8 cellular contexts compared by ENCODE assay signal in genomic region chr3:119497824-119498187, GRCh38. TPM values are rescaled to one million over a fixed set of nuclear protein-coding genes. Genes with fewer than 3 reads are reported as not detected.
DNase-seq lines count a peak whose midpoint lies in the region; ATAC-seq and TF ChIP-seq lines count a peak whose summit lies in the region.

No MANE protein-coding gene starts in this region.

- H3K27ac Mint-ChIP-seq in stimulated activated naive B cell treated with anti-CD40 and anti-IgM and Interleukin-4, amounts not matched to agents 10 μg/mL and 1 μg/mL and 100 μg/mL, for 72 hours, result peak overlapping the region; percentile 99

- H3K4me3 ChIP-seq in mammary epithelial cell (replicated peaks in 1 of 3; ENCODE audit: insufficient read depth in 1 of 3, low read depth in 2 of 3, low read length in 3 of 3) (peak overlapping the region; percentile 70 to 95 (median 92)), kidney epithelial cell (ENCODE audit: low read depth, low read length) (peak overlapping the region; percentile 99)

- WGBS in mammary epithelial cell (ENCODE audit: low coverage, missing lambda C conversion rate), result 5% methylated on average over 4 of the region's 9 CpGs

- H3K9me3 ChIP-seq in mammary epithelial cell (replicated peaks; ENCODE audit: insufficient read depth, low read length), result no peaks in the 10 kb centered on the region

- TSS peak; percentile 82 for BruUV-seq in mammary epithelial cell (replicated peaks; lab: Mats Ljungman, UMichigan)

- intact Hi-C loops in Right ventricle myocardium superior (cut with DNase I) (no loop called here), cardiac septum (cut with DNase I) (loop anchor here (1.0 to 5.0 kb wide), 2 partner anchors 35 to 179 kb away; partner anchors contain the start of genes COX17 and TMEM39A), mammary epithelial cell (cut with micrococcal nuclease) (loop anchor here (1.0 kb wide), 2 partner anchors 30 to 35 kb away; partner anchors contain the start of genes POGLUT1 and TMEM39A)

- peaks cover 21 to 39% of the 10 kb centered on the region in 2 donors for H3K4me1 Mint-ChIP-seq in stimulated activated naive B cell treated with anti-CD40 and anti-IgM and Interleukin-4, amounts not matched to agents 10 μg/mL and 1 μg/mL and 100 μg/mL, for 72 hours

- H3K36me3 Mint-ChIP-seq in stimulated activated naive B cell treated with anti-CD40 and anti-IgM and Interleukin-4, amounts not matched to agents 10 μg/mL and 1 μg/mL and 100 μg/mL, for 72 hours, result peaks cover 22 to 41% of the 10 kb centered on the region in 2 donors

- CTCF ChIA-PET in mammary epithelial cell (lab: Charles Lee; ENCODE audit: low non-redundant PET), result no interaction called here

- in situ Hi-C loops in mammary epithelial cell (cut with MboI; ENCODE audit: low sequenced_read_pairs in 2 of 2), result no loop called here

- TF ChIP-seq CTCF in mammary epithelial cell (conservative IDR thresholded peaks at IDR 0.05 in 1 of 2, IDR thresholded peaks at IDR 0.05 in 1 of 2; ENCODE audit: extremely low read depth in 1 of 2, insufficient read depth in 1 of 2, low read depth in 1 of 2, low read length in 2 of 2) (no peak), kidney epithelial cell (IDR thresholded peaks at IDR 0.05; ENCODE audit: insufficient read depth, low read length, poor library complexity, severe bottlenecking) (no peak)

- DNase-seq in Right ventricle myocardium superior (no peak), cardiac septum (ENCODE audit: low spot score) (no peak), NAMALWA (ENCODE audit: low spot score) (peak; percentile 25), mammary epithelial cell (peak; percentile 17), kidney epithelial cell (ENCODE audit: low read depth) (no peak)
- no peak for DNase-seq in stimulated activated naive B cell treated with anti-CD40 and anti-IgM and Interleukin-4, amounts not matched to agents 10 μg/mL and 1 μg/mL and 100 μg/mL, for 72 hours

- no peaks in the 10 kb centered on the region for H3K36me3 ChIP-seq in mammary epithelial cell (ENCODE audit: insufficient read depth, low read length)
- H3K36me3 ChIP-seq in kidney epithelial cell (ENCODE audit: control insufficient read depth, insufficient read depth, low read length), result no peaks in the 10 kb centered on the region

- H3K9me3 Mint-ChIP-seq in stimulated activated naive B cell treated with anti-CD40 and anti-IgM and Interleukin-4, amounts not matched to agents 10 μg/mL and 1 μg/mL and 100 μg/mL, for 72 hours, result no peaks in the 10 kb centered on the region

- peaks cover 21% of the 10 kb centered on the region for H3K4me1 ChIP-seq in mammary epithelial cell (ENCODE audit: insufficient read depth, low read length)

- no peaks in the 10 kb centered on the region for H3K27me3 Mint-ChIP-seq in stimulated activated naive B cell treated with anti-CD40 and anti-IgM and Interleukin-4, amounts not matched to agents 10 μg/mL and 1 μg/mL and 100 μg/mL, for 72 hours

- H3K79me2 ChIP-seq in mammary epithelial cell (ENCODE audit: insufficient read depth, low read length), result peaks cover 40% of the 10 kb centered on the region

- peak overlapping the region; percentile 98 to 99 for H3K4me3 Mint-ChIP-seq in stimulated activated naive B cell treated with anti-CD40 and anti-IgM and Interleukin-4, amounts not matched to agents 10 μg/mL and 1 μg/mL and 100 μg/mL, for 72 hours

- H3K27me3 ChIP-seq in mammary epithelial cell (ENCODE audit: insufficient read depth, low read length) (no peaks in the 10 kb centered on the region), kidney epithelial cell (ENCODE audit: control insufficient read depth, insufficient read depth, low read length) (no peaks in the 10 kb centered on the region)

- dilution Hi-C loops in mammary epithelial cell (cut with HindIII; ENCODE audit: low sequenced_read_pairs), result no loop called here

- no peaks in the 10 kb centered on the region for H4K20me1 ChIP-seq in mammary epithelial cell (ENCODE audit: insufficient read depth, low read length)

- H3K4me2 ChIP-seq in mammary epithelial cell (ENCODE audit: insufficient read depth, low read depth, low read length), result peak overlapping the region; percentile 96

- peak overlapping the region; percentile 89 for H3K27ac ChIP-seq in mammary epithelial cell (ENCODE audit: insufficient read depth, low read depth, low read length)

- ATAC-seq in Right ventricle myocardium superior (ENCODE audit: poor library complexity), result peak; percentile 2
- ATAC-seq in stimulated activated naive B cell treated with anti-CD40 and anti-IgM and Interleukin-4, amounts not matched to agents 10 μg/mL and 1 μg/mL and 100 μg/mL, for 72 hours (replicated peaks), result peak; percentile 26 to 27
- ATAC-seq in HG03159 (IDR thresholded peaks at IDR 0.05; ENCODE audit: unreplicated experiment), result no peak
- no peak for ATAC-seq in HG02973 (IDR thresholded peaks at IDR 0.05; ENCODE audit: unreplicated experiment)

- peak overlapping the region; percentile 85 for H3K9ac ChIP-seq in mammary epithelial cell (ENCODE audit: insufficient read depth, low read length)

- peak overlapping the region; percentile 97 for H2AFZ ChIP-seq in mammary epithelial cell (ENCODE audit: low read depth, low read length)

RNA-seq across cellular contexts. Expression of gene TIMMDC1, which starts 0.5 kb away (rescaled TPM):
- total RNA-seq in Right ventricle myocardium superior (331 TPM), cardiac septum (211 TPM), mammary epithelial cell (100 to 1,000 TPM in 1 of 2 donors, 10 to 100 TPM in 1; 55.5 to 127 TPM), kidney epithelial cell (55.5 and 56.0 TPM in 2 replicates)
- 71.5 TPM for polyA plus RNA-seq in mammary epithelial cell
- polyA minus RNA-seq in mammary epithelial cell, result 122 TPM

RNA-seq across cellular contexts. Expression of gene POGLUT1, which starts 29.0 kb away (rescaled TPM):
- 4.6 TPM for total RNA-seq in Right ventricle myocardium superior
- 4.9 TPM for total RNA-seq in cardiac septum
- 10 to 100 TPM; 22.7 to 23.5 TPM for total RNA-seq in mammary epithelial cell
- polyA plus RNA-seq in mammary epithelial cell, result 11.6 TPM
- 0.78 TPM for polyA minus RNA-seq in mammary epithelial cell
- total RNA-seq in kidney epithelial cell, result 15.5 and 20.3 TPM in 2 replicates

RNA-seq across cellular contexts. Expression of gene TMEM39A, which starts 34.4 kb away (rescaled TPM):
- total RNA-seq in Right ventricle myocardium superior (15.0 TPM), cardiac septum (18.3 TPM), mammary epithelial cell (10 to 100 TPM; 47.7 to 47.8 TPM), kidney epithelial cell (27.7 and 52.9 TPM in 2 replicates)
- 11.2 TPM for polyA plus RNA-seq in mammary epithelial cell
- polyA minus RNA-seq in mammary epithelial cell, result 5.3 TPM

Comparison
In these comparisons a context has a peak if more than half of its experiments do, and no peak if none do; other contexts are left out.
1. ATAC-seq: peak in Right ventricle myocardium superior (single experiment) and stimulated activated naive B cell treated with anti-CD40 and anti-IgM and Interleukin-4, amounts not matched to agents 10 μg/mL and 1 μg/mL and 100 μg/mL, for 72 hours (2 of 2); none in HG03159 (single experiment) and HG02973 (single experiment).
2. DNase-seq: peak in NAMALWA (single experiment) and mammary epithelial cell (single experiment); none in Right ventricle myocardium superior (single experiment), cardiac septum (single experiment), kidney epithelial cell (single experiment) and stimulated activated naive B cell treated with anti-CD40 and anti-IgM and Interleukin-4, amounts not matched to agents 10 μg/mL and 1 μg/mL and 100 μg/mL, for 72 hours (single experiment).